Comparison of ENCODE assay signal across 10 cellular contexts in genomic region chr12:49225551-49226166, GRCh38. TPM values are rescaled to one million over a fixed set of nuclear protein-coding genes. Genes with fewer than 3 reads are reported as not detected.
DNase-seq lines count a peak whose midpoint lies in the region; ATAC-seq and TF ChIP-seq lines count a peak whose summit lies in the region.
"Had no signal": no experiment of that assay in that cellular context is flagged by ENCODE, and none has a peak within 500 bp of the region (broad histone marks: within the 10 kb centered on the region; RNA-seq: fewer than 3 reads in every experiment).

No MANE protein-coding gene starts in this region.

- H3K79me2 ChIP-seq in PC-3 (ENCODE audit: low read length): no peaks in the 10 kb centered on the region
- no peaks in the 10 kb centered on the region for H3K79me2 ChIP-seq in fibroblast of lung (ENCODE audit: control insufficient read depth, insufficient read depth, low read length)

- H3K4me2 ChIP-seq in PC-3 (ENCODE audit: low read length): no peak overlapping the region
- H3K4me2 ChIP-seq in fibroblast of lung (ENCODE audit: extremely low read depth, insufficient read depth, low read length): no peak overlapping the region

- no peaks in the 10 kb centered on the region for H3K9me2 ChIP-seq in PC-3 (replicated peaks; ENCODE audit: low read length)

- H3K27ac ChIP-seq in PC-3 (ENCODE audit: low read length) (no peak overlapping the region), fibroblast of lung (ENCODE audit: insufficient read depth, low read length) (no peak overlapping the region)

- no peak overlapping the region for H3K9ac ChIP-seq in PC-3 (ENCODE audit: low read length)
- H3K9ac ChIP-seq in fibroblast of lung (ENCODE audit: insufficient read depth, low read length): no peak overlapping the region

- POLR2A ChIA-PET in PC-3 (lab: Charles Lee; ENCODE audit: unreplicated experiment): interaction anchor here (0.6 kb wide), 1 partner anchor 17 kb away, joined by 3 read pairs; no protein-coding TSS in a partner anchor

- DNase-seq in NCI-H748 (lab: John Stamatoyannopoulos, UW; ENCODE audit: unreplicated experiment): peak; percentile 33
- DNase-seq in NCI-H748 treated with DMSO at 0.1 percent for 48 hours (lab: John Stamatoyannopoulos, UW): no peak
- DNase-seq in PC-3: peak; percentile 47
- peak; percentile 34 to 70 for DNase-seq in fibroblast of lung (ENCODE audit: low read depth in 2 of 2)
- DNase-seq in retinal pigment epithelial cell (ENCODE audit: low read depth): no peak
- DNase-seq in NCI-H2081 (lab: John Stamatoyannopoulos, UW): no peak
- DNase-seq: H7, NCI-H1092 treated with DMSO at 0.1 percent for 48 hours had no signal

- no peak for TF ChIP-seq CTCF in PC-3 (conservative IDR thresholded peaks at IDR 0.05; ENCODE audit: low read depth, low read length)
- peak in 1 of 2 donors; percentile 13 for TF ChIP-seq CTCF in fibroblast of lung (conservative IDR thresholded peaks at IDR 0.05 in 1 of 2, IDR thresholded peaks at IDR 0.05 in 1 of 2; ENCODE audit: low read depth in 1 of 2, low read length in 2 of 2)
- peak; percentile 26 for TF ChIP-seq CTCF in retinal pigment epithelial cell (conservative IDR thresholded peaks at IDR 0.05; ENCODE audit: low read depth, low read length)

- H3K4me3 ChIP-seq in PC-3 (ENCODE audit: low read length) (no peak overlapping the region), fibroblast of lung (replicated peaks in 1 of 4; ENCODE audit: control extremely low read depth in 1 of 4, insufficient read depth in 1 of 4, low read depth in 3 of 4, low read length in 4 of 4) (no peak overlapping the region), retinal pigment epithelial cell (ENCODE audit: low read length) (no peak overlapping the region)

- H2AFZ ChIP-seq in PC-3 (ENCODE audit: low read length) (peak overlapping the region; percentile 29; the same call in 1 of the 2 replicates), fibroblast of lung (ENCODE audit: low read length) (peak overlapping the region; percentile 55)

- H3K4me1 ChIP-seq in PC-3 (ENCODE audit: insufficient read depth, low read length): peaks cover 7% of the 10 kb centered on the region; the same call in 1 of the 2 replicates
- H3K4me1 ChIP-seq in fibroblast of lung (ENCODE audit: control insufficient read depth, extremely low read depth, insufficient read depth, low read length): peaks cover 10% of the 10 kb centered on the region

- H3K9me3 ChIP-seq in PC-3 (ENCODE audit: low read length) (no peaks in the 10 kb centered on the region), fibroblast of lung (ENCODE audit: control insufficient read depth, insufficient read depth, low read depth, low read length) (no peaks in the 10 kb centered on the region)

- intact Hi-C loops in PC-3 (cut with micrococcal nuclease): no loop called here

- H4K20me1 ChIP-seq in PC-3 (ENCODE audit: low read length) (no peaks in the 10 kb centered on the region), fibroblast of lung (ENCODE audit: control insufficient read depth, extremely low read depth, insufficient read depth, low read length) (no peaks in the 10 kb centered on the region)

- H3K27me3 ChIP-seq in PC-3 (ENCODE audit: low read length) (no peaks in the 10 kb centered on the region), fibroblast of lung (ENCODE audit: control insufficient read depth, insufficient read depth, low read length) (no peaks in the 10 kb centered on the region)

- no TSS peak for BruUV-seq in PC-3 (replicated peaks; lab: Mats Ljungman, UMichigan)

- ATAC-seq in PC-3 (peak; percentile 38; the same call in 1 of the 2 replicates), HG03135 (IDR thresholded peaks at IDR 0.05; ENCODE audit: unreplicated experiment) (no peak), HG03469 (IDR thresholded peaks at IDR 0.05; ENCODE audit: unreplicated experiment) (no peak)

- no peaks in the 10 kb centered on the region for H3F3A ChIP-seq in PC-3 (ENCODE audit: low read length, unreplicated experiment)

- H3K36me3 ChIP-seq in PC-3 (ENCODE audit: low read depth, low read length): no peaks in the 10 kb centered on the region
- H3K36me3 ChIP-seq in fibroblast of lung (ENCODE audit: control insufficient read depth, insufficient read depth, low read length): no peaks in the 10 kb centered on the region

- CTCF ChIA-PET in PC-3 (lab: Charles Lee): interaction anchor here (0.6 to 1.0 kb wide), 2 partner anchors 168 to 234 kb away, joined by 3 to 12 read pairs; no protein-coding TSS in a partner anchor

RNA-seq across cellular contexts. Expression of gene TUBA1A, which starts 36.8 kb away (rescaled TPM):
- total RNA-seq in PC-3 (2014; rRNA removed): 46.1 and 46.9 TPM in 2 replicates
- 772 and 888 TPM in 2 replicates for total RNA-seq in fibroblast of lung
- 2,642 and 3,496 TPM in 2 replicates for polyA plus RNA-seq in fibroblast of lung
- 1,551 and 1,948 TPM in 2 replicates for polyA plus RNA-seq in fibroblast of lung (2012)
- 4,230 and 5,465 TPM in 2 replicates for polyA minus RNA-seq in fibroblast of lung (ENCODE audit: low replicate concordance)

RNA-seq across cellular contexts. Expression of gene TUBA1C, which starts 39.2 kb away (rescaled TPM):
- total RNA-seq in PC-3 (2014; rRNA removed) (1,285 and 1,376 TPM in 2 replicates), fibroblast of lung (121 and 164 TPM in 2 replicates)
- polyA plus RNA-seq in fibroblast of lung: 1,111 and 2,663 TPM in 2 replicates
- polyA plus RNA-seq in fibroblast of lung (2012): 412 and 839 TPM in 2 replicates
- 1,833 and 3,318 TPM in 2 replicates for polyA minus RNA-seq in fibroblast of lung (ENCODE audit: low replicate concordance)

Comparison
In these comparisons a context has a peak if more than half of its experiments do, and no peak if none do; other contexts are left out.
1. DNase-seq: peak in NCI-H748 (single experiment), PC-3 (single experiment) and fibroblast of lung (2 of 2); none in NCI-H748 treated with DMSO at 0.1 percent for 48 hours (single experiment), retinal pigment epithelial cell (single experiment) and NCI-H2081 (0 of 2).
2. RNA of gene TUBA1A, which starts 36.8 kb away (total RNA-seq): 772 to 888 TPM in fibroblast of lung; 46.1 to 46.9 TPM in PC-3; every median in the first group is over 10 times any median in the second.